Comparison of ENCODE assay signal across 29 cellular contexts in the genomic region with DNA sequence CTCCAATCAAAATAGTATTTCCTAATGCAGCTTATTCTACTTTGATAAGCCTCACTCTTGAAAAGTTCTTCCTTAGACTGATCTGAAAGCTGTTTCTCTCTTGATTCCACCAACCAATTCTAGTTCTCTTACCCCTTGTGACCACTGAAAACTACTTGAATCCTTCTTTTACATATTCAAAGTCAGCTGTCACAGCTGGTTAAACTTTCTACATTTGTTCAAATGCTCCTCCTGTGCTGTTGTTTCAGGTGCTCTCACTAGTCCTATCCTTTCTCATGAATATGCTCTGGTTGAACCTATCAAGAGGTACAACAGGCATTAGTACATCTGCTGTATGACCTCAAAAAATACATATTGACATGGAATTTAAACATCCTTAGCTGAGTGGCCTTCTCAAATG.
"Had no signal": no experiment of that assay in that cellular context is flagged by ENCODE, and none has a peak within 500 bp of the region (broad histone marks: within the 10 kb centered on the region; RNA-seq: fewer than 3 reads in every experiment).

No MANE protein-coding gene starts in this region.

- H3K9me3 Mint-ChIP-seq: activated naive CD4-positive, alpha-beta T cell treated with anti-CD3 and anti-CD28 coated beads, Interleukin-2, amount 50 U/mL, for 72 hours; activated T-cell treated with anti-CD3 and anti-CD28 coated beads, Interleukin-2, amount 50 U/mL, for 72 hours; central memory CD8-positive, alpha-beta T cell; dendritic cell treated with granulocyte-macrophage colony-stimulating factor and Interleukin-4, amounts not matched to agents 40 ng/mL and 50 ng/mL, for 4 days; nephron progenitor cell had no signal

- H3K27me3 Mint-ChIP-seq: central memory CD8-positive, alpha-beta T cell; dendritic cell treated with granulocyte-macrophage colony-stimulating factor and Interleukin-4, amounts not matched to agents 40 ng/mL and 50 ng/mL, for 4 days had no signal

- H3K4me1 Mint-ChIP-seq: central memory CD8-positive, alpha-beta T cell; nephron progenitor cell had no signal

- H3K9me3 ChIP-seq: esophagus muscularis mucosa, neutrophil, prostate gland, testis, transverse colon had no signal

- H3K4me3 Mint-ChIP-seq: activated T-cell treated with anti-CD3 and anti-CD28 coated beads, Interleukin-2, amount 50 U/mL, for 72 hours; central memory CD8-positive, alpha-beta T cell; dendritic cell treated with granulocyte-macrophage colony-stimulating factor and Interleukin-4, amounts not matched to agents 40 ng/mL and 50 ng/mL, for 4 days; nephron progenitor cell had no signal

- H3K36me3 ChIP-seq: esophagus muscularis mucosa, heart left ventricle, neutrophil, prostate gland, transverse colon, WERI-Rb-1 had no signal

- H3K4me3 ChIP-seq: esophagus muscularis mucosa, heart left ventricle, prostate gland, skin epidermis, testis, transverse colon had no signal

- ATAC-seq: activated naive CD4-positive, alpha-beta T cell treated with anti-CD3 and anti-CD28 coated beads, Interleukin-2, amount 50 U/mL, for 72 hours; activated T-cell treated with anti-CD3 and anti-CD28 coated beads, Interleukin-2, amount 50 U/mL, for 72 hours; foreskin keratinocyte; heart left ventricle; left cardiac atrium; sciatic nerve; stimulated activated naive CD8-positive, alpha-beta T cell treated with anti-CD3 and anti-CD28 coated beads, Interleukin-15, Interleukin-2, amounts not matched to agents 100 U/mL and 50 U/mL, for 24 hours had no signal

- DNase-seq: activated CD4-positive, alpha-beta T cell treated with anti-CD3 and anti-CD28 coated beads, Interleukin-2, amount 50 U/mL, for 1 hour; activated CD4-positive, CD25-positive, alpha-beta regulatory T cell treated with anti-CD3 and anti-CD28 coated beads, Interleukin-2, amount 50 U/mL, for 72 hours; activated naive CD4-positive, alpha-beta T cell; activated T-cell treated with anti-CD3 and anti-CD28 coated beads for 4 hours; activated T-cell treated with anti-CD3 and anti-CD28 coated beads, Interleukin-2, amount 50 U/mL, for 72 hours; anterior cingulate cortex; foreskin keratinocyte; heart left ventricle; hypothalamus; islet precursor cell; left cardiac atrium; mammary epithelial cell; nephron progenitor cell; retina; stimulated activated CD4-positive, alpha-beta T cell treated with anti-CD3 and anti-CD28 coated beads, Interleukin-12 subunit alpha, Interleukin-12 subunit beta, amount 100 ng/mL, for 4 hours; stimulated activated CD4-positive, alpha-beta T cell treated with anti-CD3 and anti-CD28 coated beads, Interleukin-4, amount 100 ng/mL, for 1 hour; stimulated activated naive CD8-positive, alpha-beta T cell treated with anti-CD3 and anti-CD28 coated beads, Interleukin-15, Interleukin-2, amounts not matched to agents 100 U/mL and 50 U/mL, for 24 hours; T1000; testis; transverse colon; WERI-Rb-1 had no signal

- H3K27ac ChIP-seq: esophagus muscularis mucosa, foreskin keratinocyte, heart left ventricle, neutrophil, prostate gland, skin epidermis, testis, transverse colon, WERI-Rb-1 had no signal

- H3K4me1 ChIP-seq: esophagus muscularis mucosa, foreskin keratinocyte, heart left ventricle, prostate gland, testis, transverse colon had no signal

- H3K36me3 Mint-ChIP-seq: activated naive CD4-positive, alpha-beta T cell treated with anti-CD3 and anti-CD28 coated beads, Interleukin-2, amount 50 U/mL, for 72 hours had no signal

- H3K27me3 ChIP-seq: esophagus muscularis mucosa, foreskin keratinocyte, heart left ventricle, neutrophil, testis, transverse colon had no signal

- H3K27ac Mint-ChIP-seq: activated naive CD4-positive, alpha-beta T cell treated with anti-CD3 and anti-CD28 coated beads, Interleukin-2, amount 50 U/mL, for 72 hours; activated T-cell treated with anti-CD3 and anti-CD28 coated beads, Interleukin-2, amount 50 U/mL, for 72 hours; dendritic cell treated with granulocyte-macrophage colony-stimulating factor and Interleukin-4, amounts not matched to agents 40 ng/mL and 50 ng/mL, for 4 days; nephron progenitor cell had no signal
